In genomic region chr6:73969982-73970960, GRCh38 we compare ENCODE assay signal across 8 cellular contexts.
DNase-seq lines count a peak whose midpoint lies in the region; ATAC-seq and TF ChIP-seq lines count a peak whose summit lies in the region.

No MANE protein-coding gene starts in this region.

- no CpG with 5 or more reads among the region's 7 CpGs for WGBS in H9 (ENCODE audit: extremely low coverage, insufficient read length, low lambda C conversion rate)

- no peaks in the 10 kb centered on the region for H4K20me1 ChIP-seq in H9 (ENCODE audit: control insufficient read depth, insufficient read depth, insufficient read length)

- H3K4me1 Mint-ChIP-seq in H9 (peaks cover 10 to 11% of the 10 kb centered on the region in 2 experiments; a peak in 3 of 4 replicates), nephron progenitor cell (no peaks in the 10 kb centered on the region)
- no peaks in the 10 kb centered on the region for H3K4me1 Mint-ChIP-seq in CD8-positive, alpha-beta memory T cell

- H3K18ac ChIP-seq in H9 (ENCODE audit: insufficient read length, low read depth, low read length): no peak overlapping the region

- H3K9me3 Mint-ChIP-seq in H9 (no peaks in the 10 kb centered on the region; a peak in 1 of 5 replicates), nephron progenitor cell (no peaks in the 10 kb centered on the region)
- no peaks in the 10 kb centered on the region for H3K9me3 Mint-ChIP-seq in CD8-positive, alpha-beta memory T cell

- no peak overlapping the region for H3K4me3 ChIP-seq in CD8-positive, alpha-beta memory T cell (ENCODE audit: low read length)

- no peak overlapping the region for H4K5ac ChIP-seq in H9 (ENCODE audit: insufficient read length, low read depth, low read length)

- H3K36me3 Mint-ChIP-seq in H9 (ENCODE audit: insufficient read depth in 1 of 3, low read depth in 3 of 3) (no peaks in the 10 kb centered on the region), nephron progenitor cell (ENCODE audit: low read depth) (no peaks in the 10 kb centered on the region)
- no peaks in the 10 kb centered on the region for H3K36me3 Mint-ChIP-seq in CD8-positive, alpha-beta memory T cell

- H2BK120ac ChIP-seq in H9 (ENCODE audit: low read depth, low read length, poor library complexity, severe bottlenecking): no peak overlapping the region

- no peak overlapping the region for H3K14ac ChIP-seq in H9 (ENCODE audit: insufficient read depth, low read length)

- H2AFZ ChIP-seq in H9 (ENCODE audit: low read length): no peak overlapping the region

- H3K27ac Mint-ChIP-seq in H9 (peak overlapping the region; percentile 22 to 44 (median 28); a peak in 3 of 7 replicates), nephron progenitor cell (no peak overlapping the region)
- no peak overlapping the region for H3K27ac Mint-ChIP-seq in CD8-positive, alpha-beta memory T cell

- H2BK12ac ChIP-seq in H9 (ENCODE audit: insufficient read length, low read depth, low read length): no peak overlapping the region

- peak; percentile 51 for DNase-seq in Ammon's horn (ENCODE audit: low spot score)
- DNase-seq in H9: no peak
- peak; percentile 12 for DNase-seq in NOMO-1 treated with dmso at 0.1 percent for 144 hours (lab: John Stamatoyannopoulos, UW; ENCODE audit: unreplicated experiment)
- DNase-seq in epidermal melanocyte (ENCODE audit: insufficient read length, low spot score): peak; percentile 52
- peak; percentile 8 for DNase-seq in nephron progenitor cell
- DNase-seq in CD8-positive, alpha-beta memory T cell: no peak

- H2BK15ac ChIP-seq in H9 (ENCODE audit: low read depth, low read length): no peak overlapping the region

- no peaks in the 10 kb centered on the region for H3K79me2 ChIP-seq in H9 (ENCODE audit: insufficient read depth, low read length)

- H2BK20ac ChIP-seq in H9 (ENCODE audit: low read depth, low read length, poor library complexity, severe bottlenecking): no peak overlapping the region

- TF ChIP-seq CTCF in H9 (conservative IDR thresholded peaks at IDR 0.05) (peak; percentile 81), nephron progenitor cell (IDR thresholded peaks at IDR 0.05) (peak; percentile 54)

- no peak overlapping the region for H4K91ac ChIP-seq in H9 (ENCODE audit: insufficient read length, low read depth, low read length)

- H3K23ac ChIP-seq in H9 (ENCODE audit: insufficient read length, low read depth, low read length): no peak overlapping the region

- no peak overlapping the region for H2AK5ac ChIP-seq in H9 (ENCODE audit: insufficient read length, low read length)

- H3K27me3 ChIP-seq in H9 (ENCODE audit: insufficient read depth, low read length): no peaks in the 10 kb centered on the region
- no peaks in the 10 kb centered on the region for H3K27me3 ChIP-seq in CD8-positive, alpha-beta memory T cell (ENCODE audit: insufficient read depth, low read length, poor library complexity, severe bottlenecking)

- H3K56ac ChIP-seq in H9 (ENCODE audit: insufficient read length, low read depth, low read length): no peak overlapping the region

- no peaks in the 10 kb centered on the region for H3K23me2 ChIP-seq in H9 (ENCODE audit: insufficient read length, low read depth, low read length, poor library complexity, severe bottlenecking)

- H3K4me1 ChIP-seq in H9 (ENCODE audit: insufficient read depth, low read length): no peaks in the 10 kb centered on the region
- no peaks in the 10 kb centered on the region for H3K4me1 ChIP-seq in CD8-positive, alpha-beta memory T cell (ENCODE audit: insufficient read depth, low read length)

- no peaks in the 10 kb centered on the region for H3K9me3 ChIP-seq in H9 (ENCODE audit: control insufficient read depth, low read depth, low read length)
- no peaks in the 10 kb centered on the region for H3K9me3 ChIP-seq in CD8-positive, alpha-beta memory T cell (ENCODE audit: low read length)

- CTCF ChIA-PET in CD8-positive, alpha-beta memory T cell (lab: Charles Lee): no interaction called here

- H3K27me3 Mint-ChIP-seq in H9 (ENCODE audit: low read depth) (no peaks in the 10 kb centered on the region; the same call in 1 of the 2 replicates), nephron progenitor cell (ENCODE audit: low read depth, poor library complexity) (peaks cover 3% of the 10 kb centered on the region)
- peaks cover 0 to 3% of the 10 kb centered on the region in 2 donors for H3K27me3 Mint-ChIP-seq in CD8-positive, alpha-beta memory T cell

- H3K27ac ChIP-seq in H9 (ENCODE audit: insufficient read length, low read depth, low read length): no peak overlapping the region
- H3K27ac ChIP-seq in CD8-positive, alpha-beta memory T cell (ENCODE audit: low read depth, low read length): no peak overlapping the region

- no peak overlapping the region for H3K9ac ChIP-seq in H9 (ENCODE audit: extremely low read depth, insufficient read length, low read length)

- H3K79me1 ChIP-seq in H9 (ENCODE audit: insufficient read depth, low read depth, low read length, poor library complexity, severe bottlenecking): no peaks in the 10 kb centered on the region

- no peak overlapping the region for H4K8ac ChIP-seq in H9 (replicated peaks; ENCODE audit: insufficient read length, low read depth, low read length)

- no peaks in the 10 kb centered on the region for H3K36me3 ChIP-seq in CD8-positive, alpha-beta memory T cell (ENCODE audit: insufficient read depth, low read length)

- H3T11ph ChIP-seq in H9 (ENCODE audit: low read length): peak overlapping the region; percentile 82

- H3K4ac ChIP-seq in H9 (ENCODE audit: low read depth, low read length): no peak overlapping the region

- H3K4me3 Mint-ChIP-seq in H9: no peak overlapping the region
- H3K4me3 Mint-ChIP-seq in nephron progenitor cell: no peak overlapping the region
- H3K4me3 Mint-ChIP-seq in CD8-positive, alpha-beta memory T cell: no peak overlapping the region

- no peak overlapping the region for H3K4me2 ChIP-seq in H9 (ENCODE audit: insufficient read depth, insufficient read length, low read length)

- POLR2A ChIA-PET in CD8-positive, alpha-beta memory T cell (lab: Charles Lee): no interaction called here

- ATAC-seq in GM21529 (IDR thresholded peaks at IDR 0.05; ENCODE audit: unreplicated experiment) (no peak), HG03565 (IDR thresholded peaks at IDR 0.05; ENCODE audit: unreplicated experiment) (no peak)

- H2BK5ac ChIP-seq in H9 (ENCODE audit: insufficient read length, low read length): no peak overlapping the region

Comparison
In these comparisons a context has a peak if more than half of its experiments do, and no peak if none do; other contexts are left out.
1. DNase-seq: peak in Ammon's horn (single experiment), NOMO-1 treated with dmso at 0.1 percent for 144 hours (single experiment), epidermal melanocyte (single experiment) and nephron progenitor cell (single experiment); none in H9 (single experiment) and CD8-positive, alpha-beta memory T cell (0 of 5).
2. H3K27ac Mint-ChIP-seq: peak in H9 (3 of 3); none in nephron progenitor cell (single experiment) and CD8-positive, alpha-beta memory T cell (0 of 8).